In the genomic region with DNA sequence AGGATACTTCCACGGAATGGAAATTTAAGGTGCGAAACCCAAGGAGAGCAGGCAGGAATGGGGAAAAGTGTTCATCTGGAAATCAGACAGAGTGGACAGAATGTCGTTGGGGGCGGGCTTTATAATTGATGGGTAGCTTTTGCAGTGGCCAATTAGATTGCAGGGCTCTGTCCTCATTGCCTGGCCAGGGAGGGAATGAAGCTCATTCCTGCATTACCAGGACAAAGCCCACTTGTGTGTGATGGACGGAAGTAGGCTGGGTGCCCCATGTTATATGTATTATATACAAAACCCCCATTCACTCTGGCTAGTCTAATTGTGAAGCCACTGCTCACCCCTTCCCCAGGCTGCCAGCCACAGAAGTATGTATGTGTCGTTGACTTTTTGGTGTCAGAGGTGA, we compare ENCODE assay signal across 15 cellular contexts. TPM values are rescaled to one million over a fixed set of nuclear protein-coding genes. Genes with fewer than 3 reads are reported as not detected.
DNase-seq lines count a peak whose midpoint lies in the region; ATAC-seq and TF ChIP-seq lines count a peak whose summit lies in the region.
"Had no signal": no experiment of that assay in that cellular context is flagged by ENCODE, and none has a peak within 500 bp of the region (broad histone marks: within the 10 kb centered on the region; RNA-seq: fewer than 3 reads in every experiment).

No MANE protein-coding gene starts in this region.

- no peaks in the 10 kb centered on the region for H3K27me3 ChIP-seq in gastrocnemius medialis
- H3K27me3 ChIP-seq: right lobe of liver had no signal

- no peak for ATAC-seq in HG02852 (IDR thresholded peaks at IDR 0.05; ENCODE audit: unreplicated experiment)
- ATAC-seq in gastrocnemius medialis: no peak
- ATAC-seq: CD8-positive, alpha-beta T cell; right lobe of liver had no signal

- peaks cover 0 to under 1% of the 10 kb centered on the region in 2 donors for H3K4me1 ChIP-seq in gastrocnemius medialis
- H3K4me1 ChIP-seq: right lobe of liver had no signal

- no peak overlapping the region for H3K4me3 ChIP-seq in gastrocnemius medialis
- H3K4me3 ChIP-seq: lung, right lobe of liver had no signal

- intact Hi-C loops in gastrocnemius medialis (cut with DNase I; ENCODE audit: low total_unique reads): no loop called here

- DNase-seq in NCI-H2227 (lab: John Stamatoyannopoulos, UW; ENCODE audit: unreplicated experiment) (peak; percentile 72), caudate nucleus (lab: John Stamatoyannopoulos, UW) (peak in 43 of 61 donors; percentile 16 to 81 (median 53)), medulla oblongata (ENCODE audit: extremely low spot score) (peak; percentile 85), putamen (ENCODE audit: low spot score) (peak; percentile 85), mucosa of gallbladder (ENCODE audit: low spot score) (no peak), gastrocnemius medialis (no peak), COLO668 (lab: John Stamatoyannopoulos, UW; ENCODE audit: unreplicated experiment) (no peak)
- DNase-seq: activated CD4-positive, alpha-beta T cell treated with anti-CD3 and anti-CD28 coated beads, Interleukin-2, amount 50 U/mL, for 1 hour; activated naive CD4-positive, alpha-beta T cell treated with anti-CD3 and anti-CD28 coated beads, Interleukin-2, amount 10 ng/mL, durations not matched to agents 7 days and 5 days; CD8-positive, alpha-beta T cell; DMS79 treated with DMSO at 0.1 percent for 48 hours; right lobe of liver; stimulated activated naive CD4-positive, alpha-beta T cell treated with Interleukin-2 at 50 U/mL for 16 hours had no signal

- H3K27ac ChIP-seq in caudate nucleus (ENCODE audit: low read depth, low read length) (peak overlapping the region; percentile 38), gastrocnemius medialis (no peak overlapping the region)
- H3K27ac ChIP-seq: right lobe of liver had no signal

- TF ChIP-seq POLR2A in gastrocnemius medialis (IDR thresholded peaks at IDR 0.05): no peak

- in situ Hi-C loops in gastrocnemius medialis (cut with MboI; ENCODE audit: low sequenced_read_pairs in 4 of 4): no loop called here

- TF ChIP-seq CTCF in gastrocnemius medialis (IDR thresholded peaks at IDR 0.05 in 4 of 5, conservative IDR thresholded peaks at IDR 0.05 in 1 of 5): no peak

- no peaks in the 10 kb centered on the region for H3K9me3 ChIP-seq in gastrocnemius medialis
- H3K9me3 ChIP-seq: right lobe of liver had no signal

- H3K36me3 ChIP-seq in gastrocnemius medialis: peaks cover 0 to 9% of the 10 kb centered on the region in 2 donors

RNA-seq across cellular contexts. Expression of gene ZNF664, which starts 23.6 kb away (rescaled TPM):
- total RNA-seq in mucosa of gallbladder (146 TPM), gastrocnemius medialis (10 to 100 TPM; 18.1 to 37.0 (median 32.6) TPM)

RNA-seq across cellular contexts. Expression of gene CCDC92, which starts 23.9 kb away (rescaled TPM):
- total RNA-seq in mucosa of gallbladder (45.6 TPM), gastrocnemius medialis (10 to 100 TPM; 21.1 to 29.1 (median 23.7) TPM)

Comparison
In these comparisons a context has a peak if more than half of its experiments do, and no peak if none do; other contexts are left out.
1. DNase-seq: peak in NCI-H2227 (single experiment), caudate nucleus (43 of 61), medulla oblongata (single experiment) and putamen (single experiment); none in mucosa of gallbladder (single experiment), gastrocnemius medialis (0 of 2) and COLO668 (single experiment).